In genomic region chr6:72588155-72588554, GRCh38 we compare ENCODE assay signal across 33 cellular contexts. TPM values are rescaled to one million over a fixed set of nuclear protein-coding genes. Genes with fewer than 3 reads are reported as not detected.
"Had no signal": no experiment of that assay in that cellular context is flagged by ENCODE, and none has a peak within 500 bp of the region (broad histone marks: within the 10 kb centered on the region; RNA-seq: fewer than 3 reads in every experiment).

No MANE protein-coding gene starts in this region.

- H3K4me1 Mint-ChIP-seq: activated naive CD4-positive, alpha-beta T cell treated with anti-CD3 and anti-CD28 coated beads, Interleukin-2, amount 10 ng/mL, durations not matched to agents 7 days and 5 days had no signal

- H3K9me3 ChIP-seq: Peyer's patch, SJSA1 had no signal

- H3K36me3 Mint-ChIP-seq: activated naive CD4-positive, alpha-beta T cell treated with anti-CD3 and anti-CD28 coated beads, Interleukin-2, amount 10 ng/mL, durations not matched to agents 7 days and 5 days; activated naive CD8-positive, alpha-beta T cell; brain had no signal

- DNase-seq: activated CD4-positive, alpha-beta memory T cell treated with anti-CD3 and anti-CD28 coated beads, Interleukin-2, amount 10 ng/mL, durations not matched to agents 7 days and 5 days; activated CD4-positive, alpha-beta T cell treated with anti-CD3 and anti-CD28 coated beads for 1 hour; activated CD4-positive, alpha-beta T cell treated with anti-CD3 and anti-CD28 coated beads for 48 hours; activated CD4-positive, CD25-positive, alpha-beta regulatory T cell; activated CD8-positive, alpha-beta memory T cell treated with anti-CD3 and anti-CD28 coated beads for 24 hours; activated naive CD4-positive, alpha-beta T cell treated with anti-CD3 and anti-CD28 coated beads, Interleukin-2, amount 10 ng/mL, durations not matched to agents 7 days and 5 days; activated naive CD8-positive, alpha-beta T cell treated with anti-CD3 and anti-CD28 coated beads, Interleukin-2, amount 50 U/mL, for 24 hours; activated T-cell treated with anti-CD3 and anti-CD28 coated beads, Interleukin-2, amount 50 U/mL, for 24 hours; anterior cingulate cortex; caudate nucleus; cerebellar nuclear complex; NCI-H1105 treated with DMSO at 0.1 percent for 48 hours; NCI-H1436; NCI-H1694; NCI-H1930; NCI-H2081 treated with DMSO at 0.1 percent for 48 hours; NCI-H226; NCI-H446 treated with DMSO at 0.1 percent for 48 hours; NCI-H524; NCI-H69; NK-92 treated with Interleukin-12 subunit alpha and Interleukin-12 subunit beta, amount 100 ng/mL, for 24 hours; PC-3; Peyer's patch; RPMI8226; SHP77 treated with DMSO at 0.1 percent for 48 hours; SW 1271; T-helper 1 cell; T1000; WERI-Rb-1 had no signal

- H3K4me3 ChIP-seq: Peyer's patch, SJSA1 had no signal

- H3K27me3 Mint-ChIP-seq: activated naive CD4-positive, alpha-beta T cell treated with anti-CD3 and anti-CD28 coated beads, Interleukin-2, amount 10 ng/mL, durations not matched to agents 7 days and 5 days; activated naive CD8-positive, alpha-beta T cell; activated naive CD8-positive, alpha-beta T cell treated with anti-CD3 and anti-CD28 coated beads, Interleukin-2, amount 50 U/mL, for 24 hours; activated T-cell treated with anti-CD3 and anti-CD28 coated beads, Interleukin-2, amount 50 U/mL, for 24 hours had no signal

- H3K27ac Mint-ChIP-seq: activated CD4-positive, alpha-beta memory T cell treated with anti-CD3 and anti-CD28 coated beads, Interleukin-2, amount 10 ng/mL, durations not matched to agents 7 days and 5 days; activated naive CD4-positive, alpha-beta T cell treated with anti-CD3 and anti-CD28 coated beads, Interleukin-2, amount 10 ng/mL, durations not matched to agents 7 days and 5 days; activated naive CD8-positive, alpha-beta T cell; activated naive CD8-positive, alpha-beta T cell treated with anti-CD3 and anti-CD28 coated beads, Interleukin-2, amount 50 U/mL, for 24 hours; activated T-cell treated with anti-CD3 and anti-CD28 coated beads, Interleukin-2, amount 50 U/mL, for 24 hours; activated T-helper 2 cell treated with anti-CD3 and anti-CD28 coated beads, Interferon-gamma antibody, Interleukin-2, Interleukin-4, amounts not matched to agents 10 μg/mL and 5 μg/mL and 100 μg/mL, durations not matched to agents 14 hours and 24 hours and 36 hours had no signal

- H3K4me1 ChIP-seq: Peyer's patch, SJSA1 had no signal

- ATAC-seq: activated naive CD8-positive, alpha-beta T cell treated with anti-CD3 and anti-CD28 coated beads, Interleukin-2, amount 50 U/mL, for 24 hours; PC-3 had no signal

- H3K27me3 ChIP-seq: Peyer's patch, SJSA1 had no signal

- H3K4me3 Mint-ChIP-seq: activated CD4-positive, alpha-beta memory T cell treated with anti-CD3 and anti-CD28 coated beads, Interleukin-2, amount 10 ng/mL, durations not matched to agents 7 days and 5 days; activated naive CD4-positive, alpha-beta T cell treated with anti-CD3 and anti-CD28 coated beads, Interleukin-2, amount 10 ng/mL, durations not matched to agents 7 days and 5 days; activated naive CD8-positive, alpha-beta T cell; activated naive CD8-positive, alpha-beta T cell treated with anti-CD3 and anti-CD28 coated beads, Interleukin-2, amount 50 U/mL, for 24 hours; activated T-cell treated with anti-CD3 and anti-CD28 coated beads, Interleukin-2, amount 50 U/mL, for 24 hours; brain had no signal

- H3K36me3 ChIP-seq: Peyer's patch, SJSA1, WERI-Rb-1 had no signal

- H3K9me3 Mint-ChIP-seq: activated CD4-positive, alpha-beta memory T cell treated with anti-CD3 and anti-CD28 coated beads, Interleukin-2, amount 10 ng/mL, durations not matched to agents 7 days and 5 days; activated naive CD4-positive, alpha-beta T cell treated with anti-CD3 and anti-CD28 coated beads, Interleukin-2, amount 10 ng/mL, durations not matched to agents 7 days and 5 days; activated naive CD8-positive, alpha-beta T cell treated with anti-CD3 and anti-CD28 coated beads, Interleukin-2, amount 50 U/mL, for 24 hours; activated T-cell treated with anti-CD3 and anti-CD28 coated beads, Interleukin-2, amount 50 U/mL, for 24 hours; activated T-helper 2 cell treated with anti-CD3 and anti-CD28 coated beads, Interferon-gamma antibody, Interleukin-2, Interleukin-4, amounts not matched to agents 10 μg/mL and 5 μg/mL and 100 μg/mL, durations not matched to agents 14 hours and 24 hours and 36 hours; brain had no signal

- H3K27ac ChIP-seq: Peyer's patch, SJSA1, WERI-Rb-1 had no signal

RNA-seq across cellular contexts. Expression of gene KCNQ5, which starts 33.7 kb away (rescaled TPM):
- total RNA-seq: PC-3 had no signal
